35 cellular contexts compared by ENCODE assay signal in the genomic region with DNA sequence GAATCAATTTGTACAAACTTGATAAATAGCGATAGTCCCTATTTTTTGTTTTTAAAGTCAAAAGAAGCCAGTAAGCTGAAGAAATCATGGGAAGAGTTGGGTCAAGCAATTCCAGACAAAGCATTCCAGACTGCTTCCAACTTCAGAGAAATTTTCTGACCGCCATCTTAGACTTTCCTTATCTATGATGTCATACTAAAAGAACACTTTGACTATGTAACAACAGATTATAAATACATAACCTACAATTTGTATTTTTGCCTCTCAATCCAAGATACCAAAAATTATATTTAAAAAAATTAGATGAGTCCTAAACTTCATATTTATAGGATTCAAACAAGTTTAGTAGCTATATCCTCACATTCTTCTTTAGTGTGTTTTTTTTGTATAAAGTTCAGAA.
"Had no signal": no experiment of that assay in that cellular context is flagged by ENCODE, and none has a peak within 500 bp of the region (broad histone marks: within the 10 kb centered on the region; RNA-seq: fewer than 3 reads in every experiment).

No MANE protein-coding gene starts in this region.

- H3K9me3 ChIP-seq: MG63 had no signal

- H3K36me3 ChIP-seq: MG63 had no signal

- H3K4me3 ChIP-seq: MG63 had no signal

- H3K27me3 ChIP-seq: MG63 had no signal

- DNase-seq: Karpas-422, Kasumi-1, MG63, MM.1S, MV-4-11, NCI-H1048, NCI-H1092, NCI-H1092 treated with DMSO at 0.1 percent for 48 hours, NCI-H1105, NCI-H1105 treated with DMSO at 0.1 percent for 48 hours, NCI-H1417, NCI-H1417 treated with DMSO at 0.1 percent for 48 hours, NCI-H1436, NCI-H1436 treated with DMSO at 0.1 percent for 48 hours, NCI-H146, NCI-H1694, NCI-H1694 treated with DMSO at 0.1 percent for 48 hours, NCI-H187, NCI-H187 treated with DMSO at 0.1 percent for 48 hours, NCI-H1930, NCI-H2029, NCI-H2029 treated with DMSO at 0.1 percent for 48 hours, NCI-H2081, NCI-H2081 treated with DMSO at 0.1 percent for 48 hours, NCI-H2107, NCI-H2171, NCI-H2171 treated with DMSO at 0.1 percent for 48 hours, NCI-H2227 treated with DMSO at 0.1 percent for 48 hours, NCI-H226, NCI-H345, NCI-H446, NCI-H446 treated with DMSO at 0.1 percent for 48 hours, NCI-H510A, NCI-H510A treated with DMSO at 0.1 percent for 48 hours, NCI-H524 had no signal
